ENCODE assay signal across 2 cellular contexts in genomic region chr12:41485203-41485602, GRCh38.
TF ChIP-seq lines count a peak whose summit lies in the region.

No MANE protein-coding gene starts in this region.

TF ChIP-seq in GM23338, 12 proteins besides CTCF, POLR2A, EP300 and RAD21:
- TF ChIP-seq REST (IDR thresholded peaks at IDR 0.05; ENCODE audit: unreplicated experiment) (no peak), CREB1 (CRISPR knock-in tag; IDR thresholded peaks at IDR 0.05; ENCODE audit: low read depth) (no peak), STAT1 (IDR thresholded peaks at IDR 0.05; ENCODE audit: unreplicated experiment) (no peak), POLR2AphosphoS5 (IDR thresholded peaks at IDR 0.05; ENCODE audit: low read depth) (no peak), ETS1 (IDR thresholded peaks at IDR 0.05) (no peak), ZNF114 (CRISPR knock-in tag; IDR thresholded peaks at IDR 0.05) (no peak), ZNF331 (CRISPR knock-in tag; IDR thresholded peaks at IDR 0.05; ENCODE audit: low read depth) (no peak), NANOG (IDR thresholded peaks at IDR 0.05; ENCODE audit: borderline replicate concordance) (no peak), ZNF462 (CRISPR knock-in tag; IDR thresholded peaks at IDR 0.05) (no peak), JUNB (IDR thresholded peaks at IDR 0.05; ENCODE audit: unreplicated experiment) (no peak), EZH2 (IDR thresholded peaks at IDR 0.05; ENCODE audit: low read depth, unreplicated experiment) (no peak), EZH2phosphoT487 (IDR thresholded peaks at IDR 0.05; ENCODE audit: unreplicated experiment) (no peak)

TF ChIP-seq in IMR-90, 13 proteins besides CTCF, POLR2A, EP300 and RAD21 (continued from another document):
- TF ChIP-seq USF2 (IDR thresholded peaks at IDR 0.05; ENCODE audit: low read depth, low read length) (no peak), BHLHE40 (IDR thresholded peaks at IDR 0.05; ENCODE audit: low read depth, low read length) (no peak), SMC3 (IDR thresholded peaks at IDR 0.05; ENCODE audit: low read depth, low read length) (no peak), MAFK (IDR thresholded peaks at IDR 0.05; ENCODE audit: low read depth, low read length) (no peak), CEBPB (IDR thresholded peaks at IDR 0.05; ENCODE audit: low read depth, low read length) (no peak), MXI1 (IDR thresholded peaks at IDR 0.05; ENCODE audit: borderline replicate concordance, low read depth, low read length) (no peak), MAZ (IDR thresholded peaks at IDR 0.05; ENCODE audit: borderline replicate concordance, low read depth, low read length) (no peak), FOS (IDR thresholded peaks at IDR 0.05; ENCODE audit: low read depth, low read length) (no peak), CHD1 (IDR thresholded peaks at IDR 0.05; ENCODE audit: low read depth, low read length) (no peak), NFE2L2 (IDR thresholded peaks at IDR 0.05; ENCODE audit: low read depth, low read length) (no peak)
